ENCODE assay signal across 20 cellular contexts in the genomic region with DNA sequence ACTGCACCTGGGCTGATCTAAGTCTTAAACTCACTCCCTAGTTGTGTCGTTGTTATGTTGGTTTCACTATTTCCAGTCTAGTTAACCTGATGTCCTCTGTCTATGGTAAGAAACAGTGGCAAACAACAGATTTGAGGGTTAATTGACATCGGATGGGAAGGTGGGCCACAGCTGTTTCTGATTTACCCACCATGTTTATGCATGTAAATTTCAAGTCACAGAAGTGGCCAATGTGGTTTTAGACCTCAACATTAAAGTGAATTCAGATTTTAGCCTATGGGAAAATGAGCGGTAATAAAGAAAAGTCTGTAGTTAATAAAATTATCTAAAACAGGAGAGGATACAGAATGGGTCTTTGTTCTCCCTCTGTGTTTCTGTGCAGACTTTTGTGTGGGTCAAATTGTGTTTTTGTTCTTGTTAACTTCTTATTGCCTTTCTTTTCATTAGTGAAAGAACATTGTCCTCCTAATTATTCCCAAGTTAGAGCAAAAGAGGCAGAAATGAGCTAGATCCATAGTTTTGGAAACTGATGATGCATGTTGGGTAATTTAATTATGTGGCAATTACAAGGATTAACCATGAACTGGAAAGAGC.
A peak's percentile ranks its signal among the peaks of the same experiment; 100 is the strongest.
DNase-seq lines count a peak whose midpoint lies in the region; ATAC-seq and TF ChIP-seq lines count a peak whose summit lies in the region.
"Had no signal": no experiment of that assay in that cellular context is flagged by ENCODE, and none has a peak within 500 bp of the region (broad histone marks: within the 10 kb centered on the region; RNA-seq: fewer than 3 reads in every experiment).

No MANE protein-coding gene starts in this region.

- in situ Hi-C loops in brain microvascular endothelial cell (cut with HindIII; ENCODE audit: low pct_ligation_motif_present, low sequenced_read_pairs): no loop called here

- DNase-seq in NCI-H82 (lab: John Stamatoyannopoulos, UW) (peak; percentile 9), NCI-H82 treated with DMSO at 0.1 percent for 48 hours (lab: John Stamatoyannopoulos, UW; ENCODE audit: unreplicated experiment) (no peak), retina (peak; percentile 54), nephron progenitor cell (no peak), suprapubic skin (ENCODE audit: low spot score in 2 of 2) (no peak), brain microvascular endothelial cell (no peak)
- DNase-seq: ACHN; AML-193; C1 segment of cervical spinal cord; Calu3; CD4-positive, alpha-beta memory T cell; COR-L47; DMS53; DMS79 treated with DMSO at 0.1 percent for 48 hours; GF-D8; GOT3 had no signal

- peaks cover 16% of the 10 kb centered on the region for H3K9me3 Mint-ChIP-seq in nephron progenitor cell

- TF ChIP-seq POLR2A in suprapubic skin (IDR thresholded peaks at IDR 0.05): no peak

- H3K36me3 Mint-ChIP-seq in nephron progenitor cell (ENCODE audit: low read depth): no peaks in the 10 kb centered on the region

- H3K9me3 ChIP-seq in suprapubic skin: no peaks in the 10 kb centered on the region
- H3K9me3 ChIP-seq: HAP-1 had no signal

- H3K4me3 Mint-ChIP-seq in nephron progenitor cell: no peak overlapping the region
- H3K4me3 Mint-ChIP-seq: CD4-positive, alpha-beta memory T cell had no signal

- H3K27me3 ChIP-seq in suprapubic skin (no peaks in the 10 kb centered on the region), brain microvascular endothelial cell (replicated peaks) (no peaks in the 10 kb centered on the region)

- H3K4me3 ChIP-seq in suprapubic skin (no peak overlapping the region), brain microvascular endothelial cell (ENCODE audit: low read depth, low read length) (no peak overlapping the region)
- H3K4me3 ChIP-seq: HAP-1 had no signal

- peaks cover 11% of the 10 kb centered on the region for H3K4me1 Mint-ChIP-seq in nephron progenitor cell
- H3K4me1 Mint-ChIP-seq: CD4-positive, alpha-beta memory T cell had no signal

- H3K27ac ChIP-seq in suprapubic skin (no peak overlapping the region), brain microvascular endothelial cell (no peak overlapping the region)
- H3K27ac ChIP-seq: 22Rv1 had no signal

- TF ChIP-seq EP300 in suprapubic skin (IDR thresholded peaks at IDR 0.05): no peak

- H3K36me3 ChIP-seq in suprapubic skin (no peaks in the 10 kb centered on the region), brain microvascular endothelial cell (replicated peaks) (no peaks in the 10 kb centered on the region)
- H3K36me3 ChIP-seq: HAP-1 had no signal

- H3K4me1 ChIP-seq in suprapubic skin: no peaks in the 10 kb centered on the region
- H3K4me1 ChIP-seq: HAP-1 had no signal

- TF ChIP-seq CTCF in nephron progenitor cell (IDR thresholded peaks at IDR 0.05): no peak
- no peak for TF ChIP-seq CTCF in suprapubic skin (IDR thresholded peaks at IDR 0.05)
- TF ChIP-seq CTCF in brain microvascular endothelial cell (IDR thresholded peaks at IDR 0.05; ENCODE audit: low read depth, low read length, missing control alignments): no peak

- H3K27ac Mint-ChIP-seq in nephron progenitor cell: no peak overlapping the region
- H3K27ac Mint-ChIP-seq: CD4-positive, alpha-beta memory T cell had no signal

- 75% methylated on average over 3 of the region's 3 CpGs for WGBS in suprapubic skin

- no peak for ATAC-seq in SK-N-SH treated with all-trans-retinoic acid at 6 μM for 48 hours

- peaks cover 6% of the 10 kb centered on the region for H3K27me3 Mint-ChIP-seq in nephron progenitor cell (ENCODE audit: low read depth, poor library complexity)

TF ChIP-seq in PFSK-1, 5 proteins besides CTCF, POLR2A, EP300 and RAD21:
- TF ChIP-seq FOXP2 (optimal IDR thresholded peaks at IDR 0.05; ENCODE audit: borderline replicate concordance, extremely low read depth, extremely low read length, insufficient read depth) (no peak), TAF1 (IDR thresholded peaks at IDR 0.05; ENCODE audit: borderline replicate concordance, insufficient read depth, low read length) (peak; percentile 13; the same call in 1 of the 2 replicates), SIN3A (IDR thresholded peaks at IDR 0.05; ENCODE audit: borderline replicate concordance, insufficient read depth, low read length) (no peak)
- TF ChIP-seq, protein P1, sequence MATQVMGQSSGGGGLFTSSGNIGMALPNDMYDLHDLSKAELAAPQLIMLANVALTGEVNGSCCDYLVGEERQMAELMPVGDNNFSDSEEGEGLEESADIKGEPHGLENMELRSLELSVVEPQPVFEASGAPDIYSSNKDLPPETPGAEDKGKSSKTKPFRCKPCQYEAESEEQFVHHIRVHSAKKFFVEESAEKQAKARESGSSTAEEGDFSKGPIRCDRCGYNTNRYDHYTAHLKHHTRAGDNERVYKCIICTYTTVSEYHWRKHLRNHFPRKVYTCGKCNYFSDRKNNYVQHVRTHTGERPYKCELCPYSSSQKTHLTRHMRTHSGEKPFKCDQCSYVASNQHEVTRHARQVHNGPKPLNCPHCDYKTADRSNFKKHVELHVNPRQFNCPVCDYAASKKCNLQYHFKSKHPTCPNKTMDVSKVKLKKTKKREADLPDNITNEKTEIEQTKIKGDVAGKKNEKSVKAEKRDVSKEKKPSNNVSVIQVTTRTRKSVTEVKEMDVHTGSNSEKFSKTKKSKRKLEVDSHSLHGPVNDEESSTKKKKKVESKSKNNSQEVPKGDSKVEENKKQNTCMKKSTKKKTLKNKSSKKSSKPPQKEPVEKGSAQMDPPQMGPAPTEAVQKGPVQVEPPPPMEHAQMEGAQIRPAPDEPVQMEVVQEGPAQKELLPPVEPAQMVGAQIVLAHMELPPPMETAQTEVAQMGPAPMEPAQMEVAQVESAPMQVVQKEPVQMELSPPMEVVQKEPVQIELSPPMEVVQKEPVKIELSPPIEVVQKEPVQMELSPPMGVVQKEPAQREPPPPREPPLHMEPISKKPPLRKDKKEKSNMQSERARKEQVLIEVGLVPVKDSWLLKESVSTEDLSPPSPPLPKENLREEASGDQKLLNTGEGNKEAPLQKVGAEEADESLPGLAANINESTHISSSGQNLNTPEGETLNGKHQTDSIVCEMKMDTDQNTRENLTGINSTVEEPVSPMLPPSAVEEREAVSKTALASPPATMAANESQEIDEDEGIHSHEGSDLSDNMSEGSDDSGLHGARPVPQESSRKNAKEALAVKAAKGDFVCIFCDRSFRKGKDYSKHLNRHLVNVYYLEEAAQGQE (IDR thresholded peaks at IDR 0.05; ENCODE audit: insufficient read depth in 1 of 2, low read depth in 2 of 2, low read length in 2 of 2): no peak

TF ChIP-seq in SK-N-SH treated with all-trans-retinoic acid at 6 μM for 48 hours, 23 proteins besides CTCF, POLR2A, EP300 and RAD21:
- TF ChIP-seq PPARA (CRISPR knock-in tag; IDR thresholded peaks at IDR 0.05; ENCODE audit: borderline replicate concordance) (no peak), ZNF70 (CRISPR knock-in tag; IDR thresholded peaks at IDR 0.05) (no peak), RARB (CRISPR knock-in tag; IDR thresholded peaks at IDR 0.05) (no peak), GLIS3 (CRISPR knock-in tag; IDR thresholded peaks at IDR 0.05) (no peak), TCF4 (CRISPR knock-in tag; IDR thresholded peaks at IDR 0.05; ENCODE audit: borderline replicate concordance) (peak; percentile 76; the same call in 1 of the 2 replicates)

Comparison
In these comparisons a context has a peak if more than half of its experiments do, and no peak if none do; other contexts are left out.
1. DNase-seq: peak in NCI-H82 (single experiment) and retina (single experiment); none in NCI-H82 treated with DMSO at 0.1 percent for 48 hours (single experiment), nephron progenitor cell (single experiment), suprapubic skin (0 of 2) and brain microvascular endothelial cell (single experiment).